In genomic region chr3:70856414-70857162, GRCh38 we compare ENCODE assay signal across 11 cellular contexts.
A peak's percentile ranks its signal among the peaks of the same experiment; 100 is the strongest.
DNase-seq lines count a peak whose midpoint lies in the region; ATAC-seq and TF ChIP-seq lines count a peak whose summit lies in the region.
"Had no signal": no experiment of that assay in that cellular context is flagged by ENCODE, and none has a peak within 500 bp of the region (broad histone marks: within the 10 kb centered on the region; RNA-seq: fewer than 3 reads in every experiment).

No MANE protein-coding gene starts in this region.

- H3K27ac Mint-ChIP-seq in glutamatergic neuron (ENCODE audit: unreplicated experiment): no peak overlapping the region
- H3K27ac Mint-ChIP-seq: activated B cell treated with CpG ODN at 0.5 μM for 24 hours had no signal

- peaks cover 3% of the 10 kb centered on the region for H3K27me3 Mint-ChIP-seq in glutamatergic neuron (ENCODE audit: unreplicated experiment)
- H3K27me3 Mint-ChIP-seq: activated B cell treated with CpG ODN at 0.5 μM for 24 hours had no signal

- peak; percentile 48 for ATAC-seq in GM21825 (IDR thresholded peaks at IDR 0.05; ENCODE audit: unreplicated experiment)

- no peaks in the 10 kb centered on the region for H3K9me3 Mint-ChIP-seq in glutamatergic neuron (ENCODE audit: unreplicated experiment)
- H3K9me3 Mint-ChIP-seq: activated B cell treated with CpG ODN at 0.5 μM for 24 hours had no signal

- H3K4me3 Mint-ChIP-seq in glutamatergic neuron (ENCODE audit: unreplicated experiment): no peak overlapping the region
- H3K4me3 Mint-ChIP-seq: activated B cell treated with CpG ODN at 0.5 μM for 24 hours had no signal

- peak; percentile 95 for DNase-seq in ELR (ENCODE audit: low read depth)
- peak; percentile 65 for DNase-seq in RKO (ENCODE audit: low spot score)
- DNase-seq in fibroblast of villous mesenchyme (ENCODE audit: low read depth): peak; percentile 78
- DNase-seq in NCI-H2029 treated with DMSO at 0.1 percent for 48 hours (lab: John Stamatoyannopoulos, UW): no peak
- no peak for DNase-seq in glutamatergic neuron
- no peak for DNase-seq in C1 segment of cervical spinal cord (lab: John Stamatoyannopoulos, UW)
- DNase-seq in NCI-H146 treated with DMSO at 0.1 percent for 48 hours (lab: John Stamatoyannopoulos, UW; ENCODE audit: unreplicated experiment): no peak
- DNase-seq: activated B cell treated with CpG ODN at 0.5 μM for 24 hours; effector CD8-positive, alpha-beta T cell; NK-92 treated with Interleukin-12 subunit alpha and Interleukin-12 subunit beta, amount 100 ng/mL, for 24 hours had no signal

- no peaks in the 10 kb centered on the region for H3K36me3 Mint-ChIP-seq in glutamatergic neuron (ENCODE audit: unreplicated experiment)

- TF ChIP-seq CTCF in fibroblast of villous mesenchyme (IDR thresholded peaks at IDR 0.05; ENCODE audit: insufficient read depth, low read depth, low read length) (no peak), glutamatergic neuron (IDR thresholded peaks at IDR 0.05; ENCODE audit: partially characterized antibody, unreplicated experiment) (no peak)

- H3K4me3 ChIP-seq in fibroblast of villous mesenchyme (ENCODE audit: low read depth, low read length): no peak overlapping the region

- peaks cover 7% of the 10 kb centered on the region for H3K4me1 Mint-ChIP-seq in glutamatergic neuron (ENCODE audit: low read depth, unreplicated experiment)
- H3K4me1 Mint-ChIP-seq: activated B cell treated with CpG ODN at 0.5 μM for 24 hours had no signal

Comparison
In these comparisons a context has a peak if more than half of its experiments do, and no peak if none do; other contexts are left out.
1. DNase-seq: peak in ELR (single experiment), RKO (single experiment) and fibroblast of villous mesenchyme (single experiment); none in NCI-H2029 treated with DMSO at 0.1 percent for 48 hours (single experiment), glutamatergic neuron (single experiment), C1 segment of cervical spinal cord (0 of 14) and NCI-H146 treated with DMSO at 0.1 percent for 48 hours (single experiment).